In the genomic region with DNA sequence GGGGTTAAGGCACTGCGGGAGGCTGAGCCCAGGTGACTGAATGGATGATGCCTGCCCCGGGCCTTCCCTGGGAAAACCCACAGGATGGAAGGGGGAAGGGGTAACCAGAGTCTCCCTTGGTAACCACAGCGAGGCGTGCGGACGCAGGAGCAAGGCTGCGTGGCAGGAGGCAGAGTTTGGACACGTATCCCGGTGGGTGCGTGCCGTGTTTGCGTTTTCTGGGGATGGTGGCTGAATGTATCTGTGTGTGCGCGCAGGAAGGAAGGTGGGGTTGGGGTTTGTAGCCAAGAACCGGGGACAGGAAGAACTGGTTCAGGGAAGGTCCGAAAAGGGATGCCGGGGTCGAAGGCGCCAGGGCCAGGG, we compare ENCODE assay signal across 9 cellular contexts. TPM values are rescaled to one million over a fixed set of nuclear protein-coding genes. Genes with fewer than 3 reads are reported as not detected.
DNase-seq lines count a peak whose midpoint lies in the region; ATAC-seq and TF ChIP-seq lines count a peak whose summit lies in the region.
"Had no signal": no experiment of that assay in that cellular context is flagged by ENCODE, and none has a peak within 500 bp of the region (broad histone marks: within the 10 kb centered on the region; RNA-seq: fewer than 3 reads in every experiment).

No MANE protein-coding gene starts in this region.

- H3K36me3 Mint-ChIP-seq in Caco-2 (ENCODE audit: insufficient read depth, unreplicated experiment), result peaks cover 4% of the 10 kb centered on the region

- H3K27me3 Mint-ChIP-seq in Caco-2 (ENCODE audit: insufficient read depth, unreplicated experiment), result peaks cover 32% of the 10 kb centered on the region

- H3K27ac Mint-ChIP-seq in Caco-2 (ENCODE audit: unreplicated experiment), result no peak overlapping the region

- no peak overlapping the region for H3K27ac ChIP-seq in esophagus (ENCODE audit: low read depth in 2 of 2, low read length in 1 of 2)
- no peak overlapping the region for H3K27ac ChIP-seq in psoas muscle

- H3K4me1 Mint-ChIP-seq in Caco-2 (ENCODE audit: low read depth, unreplicated experiment), result peaks cover 11% of the 10 kb centered on the region

- intact Hi-C loops in Caco-2 (cut with micrococcal nuclease; ENCODE audit: unreplicated experiment) (no loop called here), psoas muscle (cut with DNase I) (loop anchor here in 1 of 2 donors (1.0 to 10.0 kb wide), 2 partner anchors 212 to 311 kb away; no protein-coding TSS in a partner anchor), mucosa of descending colon (cut with DNase I, micrococcal nuclease) (loop anchor here in 1 of 2 donors (10.0 kb wide), 1 partner anchor 371 kb away; no protein-coding TSS in a partner anchor)

- H3K27me3 ChIP-seq in Caco-2 (replicated peaks; ENCODE audit: control insufficient read depth, insufficient read depth, low read length) (peaks cover 13% of the 10 kb centered on the region), esophagus (ENCODE audit: control insufficient read depth in 1 of 2, insufficient read depth in 2 of 2, low read length in 2 of 2) (peaks cover 0 to 8% of the 10 kb centered on the region in 2 donors), psoas muscle (ENCODE audit: insufficient read depth in 3 of 3, low read length in 2 of 3) (peaks cover 0 to 44% (median 13%) of the 10 kb centered on the region in 3 donors)

- H3K4me3 Mint-ChIP-seq in Caco-2 (ENCODE audit: unreplicated experiment), result peak overlapping the region; percentile 84

- WGBS in esophagus, 2 donors, result 6 to 11% methylated on average over 19 of the region's 19 CpGs
- 7 to 10% (median 8%) methylated on average over 19 of the region's 19 CpGs for WGBS in psoas muscle, 3 donors

- CTCF ChIA-PET in Caco-2 (lab: Charles Lee), result no interaction called here

- DNase-seq in Caco-2, result no peak
- no peak for DNase-seq in psoas muscle
- DNase-seq in NCI-H1436 (lab: John Stamatoyannopoulos, UW), result no peak
- DNase-seq in DMS53 treated with DMSO at 0.1 percent for 48 hours (lab: John Stamatoyannopoulos, UW; ENCODE audit: unreplicated experiment), result no peak
- no peak for DNase-seq in mucosa of descending colon
- DNase-seq: NCI-H345 had no signal

- no peaks in the 10 kb centered on the region for H3K9me3 Mint-ChIP-seq in Caco-2 (ENCODE audit: unreplicated experiment)

- BruUV-seq in Caco-2 (replicated peaks; lab: Mats Ljungman, UMichigan), result no TSS peak

- H3K9me3 ChIP-seq in Caco-2 (no peaks in the 10 kb centered on the region), esophagus (ENCODE audit: control insufficient read depth in 2 of 2, insufficient read depth in 1 of 2, low read depth in 1 of 2, low read length in 1 of 2) (no peaks in the 10 kb centered on the region), psoas muscle (no peaks in the 10 kb centered on the region), mucosa of descending colon (no peaks in the 10 kb centered on the region)

- ATAC-seq in psoas muscle, result no peak
- no peak for ATAC-seq in HG02571 (IDR thresholded peaks at IDR 0.05; ENCODE audit: unreplicated experiment)
- ATAC-seq in mucosa of descending colon, result no peak

- TF ChIP-seq CTCF in Caco-2 (IDR thresholded peaks at IDR 0.05; ENCODE audit: insufficient read depth in 1 of 2, low read depth in 1 of 2, low read length in 1 of 2, severe bottlenecking in 1 of 2, unreplicated experiment in 1 of 2), result no peak
- no peak for TF ChIP-seq CTCF in psoas muscle (IDR thresholded peaks at IDR 0.05)
- TF ChIP-seq CTCF in mucosa of descending colon (IDR thresholded peaks at IDR 0.05), result no peak

- peaks cover 21% of the 10 kb centered on the region for H3K4me1 ChIP-seq in Caco-2
- peaks cover 5 to 12% of the 10 kb centered on the region in 2 donors for H3K4me1 ChIP-seq in esophagus (ENCODE audit: control insufficient read depth in 2 of 2, insufficient read depth in 2 of 2, low read length in 1 of 2)
- H3K4me1 ChIP-seq in psoas muscle, result peaks cover 22% of the 10 kb centered on the region
- peaks cover 22% of the 10 kb centered on the region for H3K4me1 ChIP-seq in mucosa of descending colon (ENCODE audit: low read depth)

- POLR2A ChIA-PET in Caco-2 (lab: Charles Lee), result no interaction called here

- H3K36me3 ChIP-seq in Caco-2 (ENCODE audit: control insufficient read depth, insufficient read depth, low read length) (no peaks in the 10 kb centered on the region), esophagus (ENCODE audit: control insufficient read depth in 2 of 2, insufficient read depth in 2 of 2, low read length in 1 of 2) (no peaks in the 10 kb centered on the region), psoas muscle (ENCODE audit: insufficient read depth in 1 of 2, low read depth in 1 of 2) (no peaks in the 10 kb centered on the region), mucosa of descending colon (ENCODE audit: low read depth) (no peaks in the 10 kb centered on the region)

- H3K4me3 ChIP-seq in Caco-2 (ENCODE audit: low read depth, low read length) (no peak overlapping the region), esophagus (ENCODE audit: low read depth in 1 of 2, low read length in 2 of 2) (peak overlapping the region; percentile 3 to 67), psoas muscle (peak overlapping the region; percentile 86), mucosa of descending colon (no peak overlapping the region)

TF ChIP-seq in PFSK-1, 5 proteins besides CTCF, POLR2A, EP300 and RAD21:
- TF ChIP-seq FOXP2 (optimal IDR thresholded peaks at IDR 0.05; ENCODE audit: borderline replicate concordance, extremely low read depth, extremely low read length, insufficient read depth) (no peak), SIN3A (IDR thresholded peaks at IDR 0.05; ENCODE audit: borderline replicate concordance, insufficient read depth, low read length) (peak; percentile 59; the same call in 1 of the 2 replicates)

RNA-seq across cellular contexts. Expression of a gene that starts 1.8 kb away (rescaled TPM):
- total RNA-seq in Caco-2 (2022) (1.3 and 1.5 TPM in 2 replicates), psoas muscle (1 to 10 TPM in 1 of 4 donors, under 1 TPM in 3; 0.08 to 1.4 (median 0.53) TPM), mucosa of descending colon (1 to 10 TPM in 1 of 3 donors, under 1 TPM in 2; 0.67 to 4.3 (median 0.69) TPM)
- 5.9 TPM for polyA plus RNA-seq in PFSK-1 (2012; ENCODE audit: insufficient read length, low read depth)
- polyA plus RNA-seq in esophagus (1 to 10 TPM in 1 of 2 donors, under 1 TPM in 1; 0.41 to 1.2 TPM), psoas muscle (under 1 TPM; 0.17 to 0.22 (median 0.22) TPM)

Comparison
In these comparisons a context has a peak if more than half of its experiments do, and no peak if none do; other contexts are left out.
1. H3K4me3 ChIP-seq: peak in esophagus (2 of 2) and psoas muscle (single experiment); none in Caco-2 (single experiment) and mucosa of descending colon (single experiment).